1 cellular context compared by ENCODE assay signal in genomic region chr15:63551400-63551799, GRCh38.
TF ChIP-seq lines count a peak whose summit lies in the region.

No MANE protein-coding gene starts in this region.

TF ChIP-seq in HEK293, 187 proteins besides CTCF, POLR2A, EP300 and RAD21 (continued from another document):
- TF ChIP-seq, protein P1, sequence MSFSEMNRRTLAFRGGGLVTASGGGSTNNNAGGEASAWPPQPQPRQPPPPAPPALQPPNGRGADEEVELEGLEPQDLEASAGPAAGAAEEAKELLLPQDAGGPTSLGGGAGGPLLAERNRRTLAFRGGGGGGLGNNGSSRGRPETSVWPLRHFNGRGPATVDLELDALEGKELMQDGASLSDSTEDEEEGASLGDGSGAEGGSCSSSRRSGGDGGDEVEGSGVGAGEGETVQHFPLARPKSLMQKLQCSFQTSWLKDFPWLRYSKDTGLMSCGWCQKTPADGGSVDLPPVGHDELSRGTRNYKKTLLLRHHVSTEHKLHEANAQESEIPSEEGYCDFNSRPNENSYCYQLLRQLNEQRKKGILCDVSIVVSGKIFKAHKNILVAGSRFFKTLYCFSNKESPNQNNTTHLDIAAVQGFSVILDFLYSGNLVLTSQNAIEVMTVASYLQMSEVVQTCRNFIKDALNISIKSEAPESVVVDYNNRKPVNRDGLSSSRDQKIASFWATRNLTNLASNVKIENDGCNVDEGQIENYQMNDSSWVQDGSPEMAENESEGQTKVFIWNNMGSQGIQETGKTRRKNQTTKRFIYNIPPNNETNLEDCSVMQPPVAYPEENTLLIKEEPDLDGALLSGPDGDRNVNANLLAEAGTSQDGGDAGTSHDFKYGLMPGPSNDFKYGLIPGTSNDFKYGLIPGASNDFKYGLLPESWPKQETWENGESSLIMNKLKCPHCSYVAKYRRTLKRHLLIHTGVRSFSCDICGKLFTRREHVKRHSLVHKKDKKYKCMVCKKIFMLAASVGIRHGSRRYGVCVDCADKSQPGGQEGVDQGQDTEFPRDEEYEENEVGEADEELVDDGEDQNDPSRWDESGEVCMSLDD (tag by site-specific recombination; IDR thresholded peaks at IDR 0.05): no peak
- TF ChIP-seq BCL11B (tag by site-specific recombination; IDR thresholded peaks at IDR 0.05; ENCODE audit: low read depth) (no peak), YY2 (tag by site-specific recombination; IDR thresholded peaks at IDR 0.05) (no peak), ZNF423 (tag by site-specific recombination; IDR thresholded peaks at IDR 0.05) (no peak)
